20 cellular contexts compared by ENCODE assay signal in genomic region chr9:86326536-86326935, GRCh38.
"Had no signal": no experiment of that assay in that cellular context is flagged by ENCODE, and none has a peak within 500 bp of the region (broad histone marks: within the 10 kb centered on the region; RNA-seq: fewer than 3 reads in every experiment).

No MANE protein-coding gene starts in this region.

- H3K4me1 Mint-ChIP-seq: nephron progenitor cell had no signal

- DNase-seq: activated CD4-positive, alpha-beta memory T cell treated with anti-CD3 and anti-CD28 coated beads for 36 hours; activated CD4-positive, alpha-beta T cell treated with anti-CD3 and anti-CD28 coated beads, Interleukin-2, amount 10 ng/mL, durations not matched to agents 24 days and 14 days; activated gamma-delta T cell; activated naive CD4-positive, alpha-beta T cell treated with anti-CD3 and anti-CD28 coated beads, Interleukin-2, amount 10 ng/mL, durations not matched to agents 7 days and 5 days; activated naive CD8-positive, alpha-beta T cell treated with anti-CD3 and anti-CD28 coated beads, Interleukin-2, amount 50 U/mL, for 24 hours; central memory CD4-positive, alpha-beta T cell; effector CD4-positive, alpha-beta T cell; foreskin keratinocyte; left ventricle myocardium inferior; naive B cell; nephron progenitor cell; ovary; retina; sigmoid colon; small intestine; stimulated activated CD4-positive, alpha-beta T cell treated with anti-CD3 and anti-CD28 coated beads, Interleukin-4, amount 100 ng/mL, for 24 hours; stimulated activated naive CD8-positive, alpha-beta T cell treated with anti-CD3 and anti-CD28 coated beads, Interleukin-15, amount 100 ng/mL, for 72 hours had no signal

- H3K9me3 Mint-ChIP-seq: activated CD4-positive, alpha-beta memory T cell treated with anti-CD3 and anti-CD28 coated beads for 36 hours; activated CD4-positive, alpha-beta T cell treated with anti-CD3 and anti-CD28 coated beads, Interleukin-2, amount 10 ng/mL, durations not matched to agents 24 days and 14 days; activated naive CD4-positive, alpha-beta T cell treated with anti-CD3 and anti-CD28 coated beads, Interleukin-2, amount 10 ng/mL, durations not matched to agents 7 days and 5 days; activated naive CD8-positive, alpha-beta T cell treated with anti-CD3 and anti-CD28 coated beads, Interleukin-2, amount 50 U/mL, for 24 hours; activated T-helper 1 cell treated with anti-CD3 and anti-CD28 coated beads, Interleukin-12 subunit alpha, Interleukin-12 subunit beta, Interleukin-2, Interleukin-4 antibody, amounts not matched to agents 30 ng/mL and 10 ng/mL and 1 ng/mL, durations not matched to agents 14 hours and 24 hours and 36 hours; dendritic cell treated with granulocyte-macrophage colony-stimulating factor and Interleukin-4, amounts not matched to agents 40 ng/mL and 50 ng/mL, for 4 days; naive B cell; nephron progenitor cell; stimulated activated memory B cell treated with anti-CD40 and anti-IgM and Interleukin-4, amounts not matched to agents 10 μg/mL and 1 μg/mL and 100 μg/mL, for 72 hours; stimulated activated naive CD8-positive, alpha-beta T cell treated with anti-CD3 and anti-CD28 coated beads, Interleukin-15, amount 100 ng/mL, for 72 hours had no signal

- H3K27ac Mint-ChIP-seq: activated naive CD4-positive, alpha-beta T cell treated with anti-CD3 and anti-CD28 coated beads, Interleukin-2, amount 10 ng/mL, durations not matched to agents 7 days and 5 days; activated naive CD8-positive, alpha-beta T cell treated with anti-CD3 and anti-CD28 coated beads, Interleukin-2, amount 50 U/mL, for 24 hours; activated T-helper 1 cell treated with anti-CD3 and anti-CD28 coated beads, Interleukin-12 subunit alpha, Interleukin-12 subunit beta, Interleukin-2, Interleukin-4 antibody, amounts not matched to agents 30 ng/mL and 10 ng/mL and 1 ng/mL, durations not matched to agents 14 hours and 24 hours and 36 hours; dendritic cell treated with granulocyte-macrophage colony-stimulating factor and Interleukin-4, amounts not matched to agents 40 ng/mL and 50 ng/mL, for 4 days; nephron progenitor cell; stimulated activated memory B cell treated with anti-CD40 and anti-IgM and Interleukin-4, amounts not matched to agents 10 μg/mL and 1 μg/mL and 100 μg/mL, for 72 hours had no signal

- ATAC-seq: activated naive CD8-positive, alpha-beta T cell treated with anti-CD3 and anti-CD28 coated beads, Interleukin-2, amount 50 U/mL, for 24 hours; foreskin keratinocyte; stimulated activated memory B cell treated with anti-CD40 and anti-IgM and Interleukin-4, amounts not matched to agents 10 μg/mL and 1 μg/mL and 100 μg/mL, for 72 hours; stimulated activated naive CD8-positive, alpha-beta T cell treated with anti-CD3 and anti-CD28 coated beads, Interleukin-15, amount 100 ng/mL, for 72 hours had no signal

- H3K27me3 Mint-ChIP-seq: activated CD4-positive, alpha-beta memory T cell treated with anti-CD3 and anti-CD28 coated beads for 36 hours; activated CD4-positive, alpha-beta T cell treated with anti-CD3 and anti-CD28 coated beads, Interleukin-2, amount 10 ng/mL, durations not matched to agents 24 days and 14 days; activated naive CD4-positive, alpha-beta T cell treated with anti-CD3 and anti-CD28 coated beads, Interleukin-2, amount 10 ng/mL, durations not matched to agents 7 days and 5 days; activated naive CD8-positive, alpha-beta T cell treated with anti-CD3 and anti-CD28 coated beads, Interleukin-2, amount 50 U/mL, for 24 hours; dendritic cell treated with granulocyte-macrophage colony-stimulating factor and Interleukin-4, amounts not matched to agents 40 ng/mL and 50 ng/mL, for 4 days; naive B cell; stimulated activated memory B cell treated with anti-CD40 and anti-IgM and Interleukin-4, amounts not matched to agents 10 μg/mL and 1 μg/mL and 100 μg/mL, for 72 hours; stimulated activated naive CD8-positive, alpha-beta T cell treated with anti-CD3 and anti-CD28 coated beads, Interleukin-15, amount 100 ng/mL, for 72 hours had no signal

- H3K4me3 Mint-ChIP-seq: activated CD4-positive, alpha-beta memory T cell treated with anti-CD3 and anti-CD28 coated beads for 36 hours; activated CD4-positive, alpha-beta T cell treated with anti-CD3 and anti-CD28 coated beads, Interleukin-2, amount 10 ng/mL, durations not matched to agents 24 days and 14 days; activated naive CD4-positive, alpha-beta T cell treated with anti-CD3 and anti-CD28 coated beads, Interleukin-2, amount 10 ng/mL, durations not matched to agents 7 days and 5 days; activated naive CD8-positive, alpha-beta T cell treated with anti-CD3 and anti-CD28 coated beads, Interleukin-2, amount 50 U/mL, for 24 hours; activated T-helper 1 cell treated with anti-CD3 and anti-CD28 coated beads, Interleukin-12 subunit alpha, Interleukin-12 subunit beta, Interleukin-2, Interleukin-4 antibody, amounts not matched to agents 30 ng/mL and 10 ng/mL and 1 ng/mL, durations not matched to agents 14 hours and 24 hours and 36 hours; dendritic cell treated with granulocyte-macrophage colony-stimulating factor and Interleukin-4, amounts not matched to agents 40 ng/mL and 50 ng/mL, for 4 days; naive B cell; nephron progenitor cell; stimulated activated memory B cell treated with anti-CD40 and anti-IgM and Interleukin-4, amounts not matched to agents 10 μg/mL and 1 μg/mL and 100 μg/mL, for 72 hours; stimulated activated naive CD8-positive, alpha-beta T cell treated with anti-CD3 and anti-CD28 coated beads, Interleukin-15, amount 100 ng/mL, for 72 hours had no signal
